In genomic region chr1:222973561-222973960, GRCh38 we compare ENCODE assay signal across 21 cellular contexts.
DNase-seq lines count a peak whose midpoint lies in the region; ATAC-seq, FAIRE-seq and TF ChIP-seq lines count a peak whose summit lies in the region.
"Had no signal": no experiment of that assay in that cellular context is flagged by ENCODE, and none has a peak within 500 bp of the region (broad histone marks: within the 10 kb centered on the region; RNA-seq: fewer than 3 reads in every experiment).

No MANE protein-coding gene starts in this region.

- no peak for DNase-seq in H54 (ENCODE audit: insufficient read length, low spot score)
- no peak for DNase-seq in SJCRH30
- DNase-seq in mesothelial cell of epicardium (ENCODE audit: low spot score in 2 of 2, unreplicated experiment in 2 of 2), result no peak
- no peak for DNase-seq in sigmoid colon
- DNase-seq in NK-92 treated with Interleukin-12 subunit alpha and Interleukin-12 subunit beta, amount 100 ng/mL, for 24 hours (lab: John Stamatoyannopoulos, UW), result no peak
- no peak for DNase-seq in aorta
- DNase-seq in immature natural killer cell, result no peak
- DNase-seq: 8988T; Calu3; CD8-positive, alpha-beta T cell; DMS79 treated with DMSO at 0.1 percent for 48 hours; GF-D8; GM23248; H7; IMR-90 had no signal

- ATAC-seq in GM21526 (IDR thresholded peaks at IDR 0.05; ENCODE audit: low FRiP score, unreplicated experiment) (no peak), aorta (ENCODE audit: low FRiP score) (no peak)
- ATAC-seq: CD8-positive, alpha-beta T cell; GM12878 had no signal

- H3K27me3 Mint-ChIP-seq in mesothelial cell of epicardium (ENCODE audit: low read depth) (no peaks in the 10 kb centered on the region), immature natural killer cell (ENCODE audit: low read depth in 3 of 3) (peaks cover 0 to 2% (median 2%) of the 10 kb centered on the region in 3 donors)
- H3K27me3 Mint-ChIP-seq: B cell had no signal

- no peak overlapping the region for H3K4me3 Mint-ChIP-seq in mesothelial cell of epicardium
- no peak overlapping the region for H3K4me3 Mint-ChIP-seq in immature natural killer cell
- H3K4me3 Mint-ChIP-seq: B cell; CD8-positive, alpha-beta T cell had no signal

- H3K9me3 Mint-ChIP-seq in mesothelial cell of epicardium (no peaks in the 10 kb centered on the region), immature natural killer cell (no peaks in the 10 kb centered on the region)

- H3K27ac ChIP-seq in SJCRH30, result peak overlapping the region; percentile 100; the same call in 1 of the 2 replicates
- H3K27ac ChIP-seq in sigmoid colon, result peak overlapping the region in 3 of 4 donors; percentile 64 to 77 (median 68)
- H3K27ac ChIP-seq in aorta (ENCODE audit: low read depth in 1 of 2, low read length in 2 of 2), result no peak overlapping the region
- H3K27ac ChIP-seq: BLaER1 treated with 17β-estradiol and CSF1 and Interleukin-3, amounts not matched to agents 10 nM and 100 nM had no signal

- TF ChIP-seq CTCF in mesothelial cell of epicardium (IDR thresholded peaks at IDR 0.05; ENCODE audit: unreplicated experiment), result no peak
- no peak for TF ChIP-seq CTCF in sigmoid colon (IDR thresholded peaks at IDR 0.05)

- H3K36me3 ChIP-seq in SJCRH30 (0 out of 2 replicates have a peak, but pooled peaks cover 8% of the 10 kb centered on the region), sigmoid colon (no peaks in the 10 kb centered on the region), aorta (ENCODE audit: control insufficient read depth in 1 of 2, insufficient read depth in 2 of 2, low read length in 1 of 2) (no peaks in the 10 kb centered on the region)
- H3K36me3 ChIP-seq: BLaER1 treated with 17β-estradiol and CSF1 and Interleukin-3, amounts not matched to agents 10 nM and 100 nM had no signal

- H3K4me1 ChIP-seq in SJCRH30 (peaks cover 73% of the 10 kb centered on the region), sigmoid colon (peaks cover 0 to 45% (median 31%) of the 10 kb centered on the region in 4 donors), aorta (ENCODE audit: control insufficient read depth in 1 of 2, insufficient read depth in 2 of 2, low read length in 2 of 2) (peaks cover 0 to 5% of the 10 kb centered on the region in 2 donors)

- peaks cover 4% of the 10 kb centered on the region; the same call in 1 of the 2 replicates for H3K9me3 ChIP-seq in SJCRH30 (replicated peaks)
- no peaks in the 10 kb centered on the region for H3K9me3 ChIP-seq in sigmoid colon
- no peaks in the 10 kb centered on the region for H3K9me3 ChIP-seq in aorta (ENCODE audit: control insufficient read depth, low read length)
- H3K9me3 ChIP-seq: BLaER1 treated with 17β-estradiol and CSF1 and Interleukin-3, amounts not matched to agents 10 nM and 100 nM had no signal

- no peak for TF ChIP-seq EP300 in sigmoid colon (IDR thresholded peaks at IDR 0.05)

- peaks cover 52% of the 10 kb centered on the region for H3K4me1 Mint-ChIP-seq in mesothelial cell of epicardium
- peaks cover 7 to 20% of the 10 kb centered on the region in 2 donors for H3K4me1 Mint-ChIP-seq in immature natural killer cell

- intact Hi-C loops in sigmoid colon (cut with DNase I) (loop anchor here (5.0 to 10.0 kb wide), 4 partner anchors 111 to 216 kb away; partner anchors contain the start of gene DISP1), aorta (cut with DNase I) (no loop called here)

- H3K36me3 Mint-ChIP-seq in mesothelial cell of epicardium (peaks cover 11% of the 10 kb centered on the region), immature natural killer cell (peaks cover 0 to 4% (median 0%) of the 10 kb centered on the region in 3 donors)
- H3K36me3 Mint-ChIP-seq: CD8-positive, alpha-beta T cell had no signal

- FAIRE-seq in H54 (lab: Jason Lieb, UNC), result peak; percentile 15
- FAIRE-seq: GM12878, GM19239, HTR-8/SVneo had no signal

- TF ChIP-seq POLR2A in H54 (IDR thresholded peaks at IDR 0.05; ENCODE audit: low read depth, low read length) (no peak), sigmoid colon (IDR thresholded peaks at IDR 0.05) (no peak)

- WGBS in sigmoid colon, 2 donors, result 91 to 95% methylated on average over 2 of the region's 2 CpGs
- 96% methylated on average over 2 of the region's 2 CpGs for WGBS in aorta, 2 donors

- no peaks in the 10 kb centered on the region for H3K27me3 ChIP-seq in SJCRH30
- no peaks in the 10 kb centered on the region for H3K27me3 ChIP-seq in sigmoid colon
- no peaks in the 10 kb centered on the region for H3K27me3 ChIP-seq in aorta (ENCODE audit: control insufficient read depth in 1 of 2, insufficient read depth in 2 of 2, low read length in 1 of 2)
- H3K27me3 ChIP-seq: BLaER1 treated with 17β-estradiol and CSF1 and Interleukin-3, amounts not matched to agents 10 nM and 100 nM had no signal

- peak overlapping the region; percentile 57 for H3K27ac Mint-ChIP-seq in mesothelial cell of epicardium
- H3K27ac Mint-ChIP-seq in immature natural killer cell, result no peak overlapping the region
- H3K27ac Mint-ChIP-seq: B cell; CD8-positive, alpha-beta T cell had no signal

- H3K4me3 ChIP-seq in SJCRH30, result no peak overlapping the region
- H3K4me3 ChIP-seq in sigmoid colon, result no peak overlapping the region
- H3K4me3 ChIP-seq in aorta (ENCODE audit: low read length in 2 of 2), result no peak overlapping the region
- H3K4me3 ChIP-seq: BLaER1 treated with 17β-estradiol and CSF1 and Interleukin-3, amounts not matched to agents 10 nM and 100 nM; GM12878; GM23248 had no signal

Comparison
In these comparisons a context has a peak if more than half of its experiments do, and no peak if none do; other contexts are left out.
1. H3K27ac ChIP-seq: peak in SJCRH30 (single experiment) and sigmoid colon (3 of 4); none in aorta (0 of 2).